17 cellular contexts compared by ENCODE assay signal in genomic region chr15:72614810-72615532, GRCh38. TPM values are rescaled to one million over a fixed set of nuclear protein-coding genes. Genes with fewer than 3 reads are reported as not detected.
"Had no signal": no experiment of that assay in that cellular context is flagged by ENCODE, and none has a peak within 500 bp of the region (broad histone marks: within the 10 kb centered on the region; RNA-seq: fewer than 3 reads in every experiment).

No MANE protein-coding gene starts in this region.

- H3K27ac Mint-ChIP-seq: activated B cell treated with CpG ODN at 0.5 μM for 24 hours; activated CD4-positive, alpha-beta T cell treated with anti-CD3 and anti-CD28 coated beads, Interleukin-2, amount 10 ng/mL, durations not matched to agents 7 days and 5 days; activated naive CD4-positive, alpha-beta T cell treated with anti-CD3 and anti-CD28 coated beads, Interleukin-2, amount 10 ng/mL, durations not matched to agents 7 days and 5 days had no signal

- H3K4me3 ChIP-seq: colonic mucosa, heart left ventricle, left ventricle myocardium inferior, smooth muscle cell, tibial artery, vagina had no signal

- H3K9me3 ChIP-seq: colonic mucosa, heart left ventricle, left ventricle myocardium inferior, neutrophil, tibial artery, vagina had no signal

- H3K27ac ChIP-seq: colonic mucosa, heart left ventricle, left ventricle myocardium inferior, neutrophil, tibial artery, vagina had no signal

- DNase-seq: activated B cell treated with CpG ODN at 0.5 μM for 24 hours; activated CD8-positive, alpha-beta memory T cell treated with anti-CD3 and anti-CD28 coated beads for 24 hours; colonic mucosa; effector CD4-positive, alpha-beta T cell; mesenchymal stem cell; tibial artery had no signal

- H3K27me3 ChIP-seq: colonic mucosa, heart left ventricle, neutrophil, tibial artery, vagina had no signal

- H3K27me3 Mint-ChIP-seq: activated B cell treated with CpG ODN at 0.5 μM for 24 hours; activated CD4-positive, alpha-beta T cell treated with anti-CD3 and anti-CD28 coated beads, Interleukin-2, amount 10 ng/mL, durations not matched to agents 7 days and 5 days had no signal

- H3K4me1 Mint-ChIP-seq: activated B cell treated with CpG ODN at 0.5 μM for 24 hours had no signal

- H3K4me2 ChIP-seq: smooth muscle cell had no signal

- H3K36me3 Mint-ChIP-seq: activated naive CD4-positive, alpha-beta T cell treated with anti-CD3 and anti-CD28 coated beads, Interleukin-2, amount 10 ng/mL, durations not matched to agents 7 days and 5 days had no signal

- H3K4me3 Mint-ChIP-seq: activated B cell treated with CpG ODN at 0.5 μM for 24 hours; activated CD4-positive, alpha-beta T cell treated with anti-CD3 and anti-CD28 coated beads, Interleukin-2, amount 10 ng/mL, durations not matched to agents 7 days and 5 days; activated naive CD4-positive, alpha-beta T cell treated with anti-CD3 and anti-CD28 coated beads, Interleukin-2, amount 10 ng/mL, durations not matched to agents 7 days and 5 days had no signal

- H3K9me3 Mint-ChIP-seq: activated B cell treated with CpG ODN at 0.5 μM for 24 hours; activated CD4-positive, alpha-beta T cell treated with anti-CD3 and anti-CD28 coated beads, Interleukin-2, amount 10 ng/mL, durations not matched to agents 7 days and 5 days; activated naive CD4-positive, alpha-beta T cell treated with anti-CD3 and anti-CD28 coated beads, Interleukin-2, amount 10 ng/mL, durations not matched to agents 7 days and 5 days had no signal

- H3K36me3 ChIP-seq: colonic mucosa, heart left ventricle, left ventricle myocardium inferior, neutrophil, tibial artery, vagina had no signal

- H3K4me1 ChIP-seq: colonic mucosa, tibial artery, vagina had no signal

RNA-seq across cellular contexts. Expression of gene GOLGA6B, which starts 39.5 kb away (rescaled TPM):
- total RNA-seq: activated B cell treated with CpG ODN at 0.5 μM for 24 hours; activated CD4-positive, alpha-beta T cell treated with anti-CD3 and anti-CD28 coated beads, Interleukin-2, amount 10 ng/mL, durations not matched to agents 7 days and 5 days; cardiac septum; colonic mucosa; frontal cortex; heart left ventricle; left ventricle myocardium inferior; smooth muscle cell; vagina had no signal
- polyA plus RNA-seq: adipose tissue, heart left ventricle, keratinocyte, smooth muscle cell had no signal
